In genomic region chr2:11580697-11581096, GRCh38 we compare ENCODE assay signal across 25 cellular contexts. TPM values are rescaled to one million over a fixed set of nuclear protein-coding genes. Genes with fewer than 3 reads are reported as not detected.
"Had no signal": no experiment of that assay in that cellular context is flagged by ENCODE, and none has a peak within 500 bp of the region (broad histone marks: within the 10 kb centered on the region; RNA-seq: fewer than 3 reads in every experiment).

No MANE protein-coding gene starts in this region.

- H3K27ac ChIP-seq: colonic mucosa, foreskin keratinocyte, heart left ventricle, hepatocyte, neutrophil, pancreas, thyroid gland had no signal

- H3K4me1 ChIP-seq: colonic mucosa, foreskin keratinocyte, thyroid gland had no signal

- H3K4me3 ChIP-seq: colonic mucosa, esophagus muscularis mucosa, gastroesophageal sphincter, heart left ventricle, hepatocyte, pancreas, smooth muscle cell, stomach, thyroid gland had no signal

- DNase-seq: colonic mucosa; dermis blood vessel endothelial cell; effector memory CD4-positive, alpha-beta T cell; foreskin keratinocyte; kidney; midbrain; naive thymus-derived CD4-positive, alpha-beta T cell; pancreas; stimulated activated CD4-positive, alpha-beta T cell treated with anti-CD3 and anti-CD28 coated beads, Interleukin-12 subunit alpha, Interleukin-12 subunit beta, amount 100 ng/mL, for 4 hours; stimulated activated CD4-positive, alpha-beta T cell treated with anti-CD3 and anti-CD28 coated beads, Interleukin-2, amount 100 ng/mL, for 24 hours; stimulated activated CD4-positive, alpha-beta T cell treated with anti-CD3 and anti-CD28 coated beads, Interleukin-4, amount 100 ng/mL, for 24 hours; stimulated activated naive CD4-positive, alpha-beta T cell treated with Interleukin-2 at 50 U/mL for 16 hours; stomach; thyroid gland; trophoblast cell had no signal

- H3K9me3 ChIP-seq: colonic mucosa, esophagus muscularis mucosa, gastroesophageal sphincter, heart left ventricle, neutrophil, pancreas, stomach, thyroid gland had no signal

- H3K27me3 Mint-ChIP-seq: central memory CD8-positive, alpha-beta T cell had no signal

- H3K4me1 Mint-ChIP-seq: central memory CD8-positive, alpha-beta T cell had no signal

- H3K79me2 ChIP-seq: hepatocyte had no signal

- H3K4me3 Mint-ChIP-seq: central memory CD8-positive, alpha-beta T cell; naive thymus-derived CD4-positive, alpha-beta T cell; nephron had no signal

- ATAC-seq: foreskin keratinocyte; heart left ventricle; left lobe of liver; naive thymus-derived CD4-positive, alpha-beta T cell; pancreas had no signal

- FAIRE-seq: endothelial cell of umbilical vein, kidney, pancreas had no signal

- H2AFZ ChIP-seq: hepatocyte had no signal

- H3K27ac Mint-ChIP-seq: naive thymus-derived CD4-positive, alpha-beta T cell; nephron had no signal

- H3K36me3 Mint-ChIP-seq: naive thymus-derived CD4-positive, alpha-beta T cell had no signal

- H3K9me3 Mint-ChIP-seq: central memory CD8-positive, alpha-beta T cell; naive thymus-derived CD4-positive, alpha-beta T cell; nephron had no signal

- H3K4me2 ChIP-seq: hepatocyte, smooth muscle cell had no signal

- H3K27me3 ChIP-seq: colonic mucosa, heart left ventricle, hepatocyte, pancreas, stomach, thyroid gland had no signal

- H3K36me3 ChIP-seq: colonic mucosa, esophagus muscularis mucosa, gastroesophageal sphincter, neutrophil, pancreas, stomach, thyroid gland had no signal

RNA-seq across cellular contexts. Expression of gene GREB1, which starts 46.9 kb away (rescaled TPM):
- polyA plus RNA-seq: foreskin keratinocyte; naive thymus-derived CD4-positive, alpha-beta T cell had no signal
